ENCODE assay signal across 14 cellular contexts in genomic region chr5:86665984-86666760, GRCh38. TPM values are rescaled to one million over a fixed set of nuclear protein-coding genes. Genes with fewer than 3 reads are reported as not detected.
DNase-seq lines count a peak whose midpoint lies in the region; ATAC-seq and TF ChIP-seq lines count a peak whose summit lies in the region.
"Had no signal": no experiment of that assay in that cellular context is flagged by ENCODE, and none has a peak within 500 bp of the region (broad histone marks: within the 10 kb centered on the region; RNA-seq: fewer than 3 reads in every experiment).

No MANE protein-coding gene starts in this region.

- peak overlapping the region; percentile 47 for H2AFZ ChIP-seq in neural progenitor cell (replicated peaks)
- H2AFZ ChIP-seq: PC-9 had no signal

- no peaks in the 10 kb centered on the region for H3K79me2 ChIP-seq in neural progenitor cell (ENCODE audit: low read depth)

- H3K4me2 ChIP-seq in neural progenitor cell: no peak overlapping the region
- H3K4me2 ChIP-seq: PC-9 had no signal

- H3K27me3 Mint-ChIP-seq in neural progenitor cell (ENCODE audit: insufficient read depth, low read depth): peaks cover 2% of the 10 kb centered on the region
- H3K27me3 Mint-ChIP-seq: progenitor cell of endocrine pancreas had no signal

- no peaks in the 10 kb centered on the region for H3F3A ChIP-seq in neural progenitor cell (ENCODE audit: low read depth)

- no peaks in the 10 kb centered on the region for H3K36me3 Mint-ChIP-seq in neural progenitor cell

- peak overlapping the region; percentile 25; the same call in 1 of the 2 replicates for H3K9ac ChIP-seq in ES-I3 (ENCODE audit: low read depth, low read length)
- H3K9ac ChIP-seq in neural progenitor cell: no peak overlapping the region

- H3K36me3 ChIP-seq in ES-I3 (ENCODE audit: insufficient read depth, low read length) (no peaks in the 10 kb centered on the region), neural progenitor cell (no peaks in the 10 kb centered on the region)
- H3K36me3 ChIP-seq: upper lobe of right lung had no signal

- H4K20me1 ChIP-seq in neural progenitor cell (ENCODE audit: low read depth): no peaks in the 10 kb centered on the region

- no peaks in the 10 kb centered on the region; the same call in 1 of the 2 replicates for H3K4me1 ChIP-seq in ES-I3 (ENCODE audit: insufficient read depth, low read length)
- H3K4me1 ChIP-seq in neural progenitor cell: no peaks in the 10 kb centered on the region
- H3K4me1 ChIP-seq: upper lobe of right lung had no signal

- no peaks in the 10 kb centered on the region for H3K9me3 ChIP-seq in ES-I3 (ENCODE audit: control insufficient read depth, insufficient read depth, low read length)
- no peaks in the 10 kb centered on the region for H3K9me3 ChIP-seq in neural progenitor cell (ENCODE audit: low read depth)
- H3K9me3 ChIP-seq: upper lobe of right lung had no signal

- H3K9me3 Mint-ChIP-seq in neural progenitor cell: no peaks in the 10 kb centered on the region

- H3K27ac Mint-ChIP-seq in neural progenitor cell: no peak overlapping the region
- H3K27ac Mint-ChIP-seq: progenitor cell of endocrine pancreas had no signal

- H3K4me3 ChIP-seq in neural progenitor cell: no peak overlapping the region
- H3K4me3 ChIP-seq: PC-9, upper lobe of right lung had no signal

- no peak for TF ChIP-seq CTCF in neural progenitor cell (IDR thresholded peaks at IDR 0.05)

- peak; percentile 16 for DNase-seq in activated CD8-positive, alpha-beta memory T cell treated with anti-CD3 and anti-CD28 coated beads, Interleukin-2, amount 50 U/mL, for 4 hours
- DNase-seq in neural progenitor cell (ENCODE audit: low spot score) (no peak), EL (no peak), NCI-H524 treated with DMSO at 0.1 percent for 48 hours (lab: John Stamatoyannopoulos, UW) (no peak)
- DNase-seq: amygdala, head of caudate nucleus, mesendoderm, NCI-H1930, PC-9, upper lobe of right lung had no signal

- no peaks in the 10 kb centered on the region for H3K27me3 ChIP-seq in neural progenitor cell
- H3K27me3 ChIP-seq: upper lobe of right lung had no signal

- H3K27ac ChIP-seq in neural progenitor cell: no peak overlapping the region
- H3K27ac ChIP-seq: PC-9, upper lobe of right lung had no signal

- ATAC-seq in HG03558 (IDR thresholded peaks at IDR 0.05; ENCODE audit: extremely low read depth, unreplicated experiment) (peak; percentile 57), HG03457 (IDR thresholded peaks at IDR 0.05; ENCODE audit: unreplicated experiment) (no peak)
- ATAC-seq: upper lobe of right lung had no signal

- no peak overlapping the region for H3K4me3 Mint-ChIP-seq in neural progenitor cell

- H3K4me1 Mint-ChIP-seq in neural progenitor cell: no peaks in the 10 kb centered on the region

RNA-seq across cellular contexts. Expression of gene COX7C, which starts 48.4 kb away (rescaled TPM):
- total RNA-seq in neural progenitor cell (ENCODE audit: low replicate concordance): 583 and 702 TPM in 2 replicates
